Comparison of ENCODE assay signal across 8 cellular contexts in genomic region chr16:31071861-31072260, GRCh38. TPM values are rescaled to one million over a fixed set of nuclear protein-coding genes. Genes with fewer than 3 reads are reported as not detected.
DNase-seq lines count a peak whose midpoint lies in the region; ATAC-seq and TF ChIP-seq lines count a peak whose summit lies in the region.

No MANE protein-coding gene starts in this region.

- intact Hi-C loops in psoas muscle (cut with DNase I), result loop anchor here (2.0 kb wide), 2 partner anchors 37 to 39 kb away; partner anchors contain the start of gene STX4 (in 1 of the 2)

- peaks cover 9% of the 10 kb centered on the region in 2 donors for H3K36me3 ChIP-seq in duodenal mucosa (ENCODE audit: control insufficient read depth in 1 of 2, insufficient read depth in 2 of 2, low read length in 2 of 2)
- peaks cover 0 to 15% of the 10 kb centered on the region in 2 donors for H3K36me3 ChIP-seq in psoas muscle (ENCODE audit: insufficient read depth in 1 of 2, low read depth in 1 of 2)

- 10 to 13% (median 12%) methylated on average over 4 of the region's 4 CpGs for WGBS in psoas muscle, 3 donors

- H3K27ac ChIP-seq in duodenal mucosa (ENCODE audit: low read depth, low read length), result no peak overlapping the region
- peak overlapping the region; percentile 97 for H3K27ac ChIP-seq in psoas muscle

- H3K9me3 ChIP-seq in duodenal mucosa (ENCODE audit: control insufficient read depth in 1 of 2, low read length in 2 of 2), result no peaks in the 10 kb centered on the region
- H3K9me3 ChIP-seq in psoas muscle, result no peaks in the 10 kb centered on the region

- no peak for TF ChIP-seq CTCF in psoas muscle (IDR thresholded peaks at IDR 0.05)

- DNase-seq in GM04504 (ENCODE audit: low read depth), result peak; percentile 88
- DNase-seq in NCI-H82 (lab: John Stamatoyannopoulos, UW), result peak; percentile 72
- DNase-seq in psoas muscle, result no peak
- DNase-seq in activated CD4-positive, alpha-beta T cell treated with anti-CD3 and anti-CD28 coated beads for 4 hours, result no peak
- no peak for DNase-seq in NCI-H524 treated with DMSO at 0.1 percent for 48 hours (lab: John Stamatoyannopoulos, UW)

- H3K4me1 ChIP-seq in duodenal mucosa (ENCODE audit: control insufficient read depth in 1 of 2, insufficient read depth in 2 of 2, low read length in 2 of 2) (peaks cover 18 to 24% of the 10 kb centered on the region in 2 donors), psoas muscle (peaks cover 20% of the 10 kb centered on the region)

- H3K27me3 ChIP-seq in duodenal mucosa (ENCODE audit: control insufficient read depth in 1 of 2, insufficient read depth in 2 of 2, low read length in 2 of 2) (no peaks in the 10 kb centered on the region), psoas muscle (ENCODE audit: insufficient read depth in 3 of 3, low read length in 2 of 3) (no peaks in the 10 kb centered on the region)

- H3K9ac ChIP-seq in duodenal mucosa (ENCODE audit: low read depth in 1 of 2, low read length in 2 of 2), result peak overlapping the region; percentile 92 to 95

- no peak for ATAC-seq in psoas muscle
- no peak for ATAC-seq in GM19023 (IDR thresholded peaks at IDR 0.05; ENCODE audit: unreplicated experiment)
- ATAC-seq in GM19395 (IDR thresholded peaks at IDR 0.05; ENCODE audit: unreplicated experiment), result no peak

- H3K4me3 ChIP-seq in duodenal mucosa (ENCODE audit: low read depth in 1 of 2, low read length in 2 of 2) (peak overlapping the region; percentile 100), psoas muscle (peak overlapping the region; percentile 93)

RNA-seq across cellular contexts. Expression of gene ZNF668, which starts 2.2 kb away (rescaled TPM):
- 1 to 10 TPM; 5.3 to 7.5 (median 5.8) TPM for total RNA-seq in psoas muscle
- 10 to 100 TPM in 2 of 3 donors, 1 to 10 TPM in 1; 7.2 to 12.3 (median 10.9) TPM for polyA plus RNA-seq in psoas muscle

RNA-seq across cellular contexts. Expression of gene ZNF646, which starts 2.4 kb away (rescaled TPM):
- 10 to 100 TPM in 2 of 4 donors, 1 to 10 TPM in 2; 8.4 to 22.6 (median 12.3) TPM for total RNA-seq in psoas muscle
- 10 to 100 TPM in 1 of 3 donors, 1 to 10 TPM in 2; 4.0 to 20.8 (median 5.9) TPM for polyA plus RNA-seq in psoas muscle

RNA-seq across cellular contexts. Expression of gene PRSS53, which starts 16.9 kb away (rescaled TPM):
- total RNA-seq in psoas muscle, result under 1 TPM; 0.32 to 0.90 (median 0.48) TPM
- polyA plus RNA-seq in psoas muscle, result under 1 TPM; 0.17 to 0.56 (median 0.31) TPM

RNA-seq across cellular contexts. Expression of gene VKORC1, which starts 22.7 kb away (rescaled TPM):
- 10 to 100 TPM; 13.3 to 17.8 (median 16.5) TPM for total RNA-seq in psoas muscle
- polyA plus RNA-seq in psoas muscle, result 10 to 100 TPM; 28.6 to 57.0 (median 48.3) TPM

RNA-seq across cellular contexts. Expression of gene BCKDK, which starts 36.3 kb away (rescaled TPM):
- total RNA-seq in psoas muscle, result 10 to 100 TPM; 36.7 to 72.8 (median 55.4) TPM
- polyA plus RNA-seq in psoas muscle, result 10 to 100 TPM; 46.6 to 58.6 (median 47.3) TPM

Comparison
In these comparisons a context has a peak if more than half of its experiments do, and no peak if none do; other contexts are left out.
1. DNase-seq: peak in GM04504 (single experiment) and NCI-H82 (single experiment); none in psoas muscle (0 of 2), activated CD4-positive, alpha-beta T cell treated with anti-CD3 and anti-CD28 coated beads for 4 hours (0 of 2) and NCI-H524 treated with DMSO at 0.1 percent for 48 hours (single experiment).